Comparison of ENCODE assay signal across 10 cellular contexts in genomic region chr18:63322246-63322645, GRCh38. TPM values are rescaled to one million over a fixed set of nuclear protein-coding genes. Genes with fewer than 3 reads are reported as not detected.
DNase-seq lines count a peak whose midpoint lies in the region; TF ChIP-seq lines count a peak whose summit lies in the region.
"Had no signal": no experiment of that assay in that cellular context is flagged by ENCODE, and none has a peak within 500 bp of the region (broad histone marks: within the 10 kb centered on the region; RNA-seq: fewer than 3 reads in every experiment).

No MANE protein-coding gene starts in this region.

- H3K4me1 Mint-ChIP-seq in T-helper 1 cell treated with Interleukin-12 subunit alpha and Interleukin-12 subunit beta and Interleukin-4 antibody, amounts not matched to agents 30 μg/mL and 1 μg/mL, for 36 hours (ENCODE audit: low read depth): peaks cover 18% of the 10 kb centered on the region
- H3K4me1 Mint-ChIP-seq in osteocyte (ENCODE audit: unreplicated experiment): peaks cover 23% of the 10 kb centered on the region

- DNase-seq in T-helper 1 cell (no peak), OCI-M1 (lab: John Stamatoyannopoulos, UW) (peak; percentile 35), fibroblast of gingiva (ENCODE audit: low read depth) (peak; percentile 21), substantia nigra (lab: John Stamatoyannopoulos, UW) (no peak), ecto neural progenitor cell (ENCODE audit: low spot score) (no peak), osteocyte (ENCODE audit: extremely low spot score, unreplicated experiment) (no peak)
- DNase-seq in activated CD8-positive, alpha-beta memory T cell treated with anti-CD3 and anti-CD28 coated beads for 24 hours: no peak

- H3K36me3 Mint-ChIP-seq in T-helper 1 cell treated with Interleukin-12 subunit alpha and Interleukin-12 subunit beta and Interleukin-4 antibody, amounts not matched to agents 30 μg/mL and 1 μg/mL, for 36 hours (ENCODE audit: low read depth): peaks cover 20% of the 10 kb centered on the region
- no peaks in the 10 kb centered on the region for H3K36me3 Mint-ChIP-seq in osteocyte (ENCODE audit: unreplicated experiment)

- H3K9me3 Mint-ChIP-seq in T-helper 1 cell treated with Interleukin-12 subunit alpha and Interleukin-12 subunit beta and Interleukin-4 antibody, amounts not matched to agents 30 μg/mL and 1 μg/mL, for 36 hours: no peaks in the 10 kb centered on the region
- H3K9me3 Mint-ChIP-seq in osteocyte (ENCODE audit: unreplicated experiment): no peaks in the 10 kb centered on the region
- H3K9me3 Mint-ChIP-seq: central memory CD8-positive, alpha-beta T cell had no signal

- no peak for TF ChIP-seq CTCF in osteocyte (IDR thresholded peaks at IDR 0.05)

- peak overlapping the region; percentile 58 for H3K27ac ChIP-seq in substantia nigra (ENCODE audit: low read depth, low read length, poor library complexity, severe bottlenecking)
- H3K27ac ChIP-seq: neutrophil had no signal

- peak overlapping the region; percentile 21 for H3K4me3 Mint-ChIP-seq in T-helper 1 cell treated with Interleukin-12 subunit alpha and Interleukin-12 subunit beta and Interleukin-4 antibody, amounts not matched to agents 30 μg/mL and 1 μg/mL, for 36 hours
- H3K4me3 Mint-ChIP-seq in osteocyte (ENCODE audit: unreplicated experiment): no peak overlapping the region

- no peaks in the 10 kb centered on the region for H3K27me3 Mint-ChIP-seq in T-helper 1 cell treated with Interleukin-12 subunit alpha and Interleukin-12 subunit beta and Interleukin-4 antibody, amounts not matched to agents 30 μg/mL and 1 μg/mL, for 36 hours (ENCODE audit: low read depth)
- peaks cover 2% of the 10 kb centered on the region for H3K27me3 Mint-ChIP-seq in osteocyte (ENCODE audit: unreplicated experiment)
- H3K27me3 Mint-ChIP-seq: central memory CD8-positive, alpha-beta T cell had no signal

- no peak overlapping the region for H3K27ac Mint-ChIP-seq in T-helper 1 cell treated with Interleukin-12 subunit alpha and Interleukin-12 subunit beta and Interleukin-4 antibody, amounts not matched to agents 30 μg/mL and 1 μg/mL, for 36 hours
- H3K27ac Mint-ChIP-seq in osteocyte (ENCODE audit: unreplicated experiment): no peak overlapping the region

RNA-seq across cellular contexts. Expression of gene BCL2, which starts 2.7 kb away (rescaled TPM):
- 2.5 and 3.2 TPM in 2 replicates for total RNA-seq in osteocyte

RNA-seq across cellular contexts. Expression of gene KDSR, which starts 44.8 kb away (rescaled TPM):
- 87.7 and 90.5 TPM in 2 replicates for total RNA-seq in osteocyte

Comparison
In these comparisons a context has a peak if more than half of its experiments do, and no peak if none do; other contexts are left out.
1. DNase-seq: peak in OCI-M1 (single experiment) and fibroblast of gingiva (single experiment); none in T-helper 1 cell (0 of 5), substantia nigra (0 of 49), activated CD8-positive, alpha-beta memory T cell treated with anti-CD3 and anti-CD28 coated beads for 24 hours (single experiment), ecto neural progenitor cell (single experiment) and osteocyte (single experiment).